ENCODE assay signal across 9 cellular contexts in genomic region chr5:55421074-55421529, GRCh38.
A peak's percentile ranks its signal among the peaks of the same experiment; 100 is the strongest.
DNase-seq lines count a peak whose midpoint lies in the region; ATAC-seq lines count a peak whose summit lies in the region.
"Had no signal": no experiment of that assay in that cellular context is flagged by ENCODE, and none has a peak within 500 bp of the region (broad histone marks: within the 10 kb centered on the region; RNA-seq: fewer than 3 reads in every experiment).

No MANE protein-coding gene starts in this region.

- no peak overlapping the region for H3K27ac Mint-ChIP-seq in activated naive CD4-positive, alpha-beta T cell treated with anti-CD3 and anti-CD28 coated beads for 36 hours
- peak overlapping the region; percentile 14 for H3K27ac Mint-ChIP-seq in activated T-helper 17 cell treated with anti-CD3 and anti-CD28 coated beads, Interleukin-2, amount 50 U/mL, for 72 hours
- H3K27ac Mint-ChIP-seq in stimulated activated memory B cell treated with anti-CD40 and anti-IgM and Interleukin-4, amounts not matched to agents 10 μg/mL and 1 μg/mL and 100 μg/mL, for 72 hours: peak overlapping the region; percentile 37

- peak; percentile 49 for DNase-seq in activated naive CD4-positive, alpha-beta T cell treated with anti-CD3 and anti-CD28 coated beads for 36 hours
- no peak for DNase-seq in activated naive CD4-positive, alpha-beta T cell (lab: John Stamatoyannopoulos, UW)
- DNase-seq in NCI-H82 (lab: John Stamatoyannopoulos, UW) (no peak), Right ventricle myocardium superior (no peak), D341Med (ENCODE audit: low spot score) (no peak)
- DNase-seq: KG1 had no signal

- H3K9me3 Mint-ChIP-seq in activated naive CD4-positive, alpha-beta T cell treated with anti-CD3 and anti-CD28 coated beads for 36 hours: no peaks in the 10 kb centered on the region
- H3K9me3 Mint-ChIP-seq in activated T-helper 17 cell treated with anti-CD3 and anti-CD28 coated beads, Interleukin-2, amount 50 U/mL, for 72 hours: no peaks in the 10 kb centered on the region
- no peaks in the 10 kb centered on the region for H3K9me3 Mint-ChIP-seq in stimulated activated memory B cell treated with anti-CD40 and anti-IgM and Interleukin-4, amounts not matched to agents 10 μg/mL and 1 μg/mL and 100 μg/mL, for 72 hours

- intact Hi-C loops in activated naive CD4-positive, alpha-beta T cell treated with anti-CD3 and anti-CD28 coated beads for 36 hours (cut with micrococcal nuclease): loop anchor here (1.0 to 5.0 kb wide), 7 partner anchors 19 to 448 kb away; partner anchors contain the start of genes CDC20B, MCIDAS and PLPP1
- intact Hi-C loops in Right ventricle myocardium superior (cut with DNase I): no loop called here

- H3K4me3 Mint-ChIP-seq in activated naive CD4-positive, alpha-beta T cell treated with anti-CD3 and anti-CD28 coated beads for 36 hours: no peak overlapping the region
- peak overlapping the region; percentile 52 for H3K4me3 Mint-ChIP-seq in activated T-helper 17 cell treated with anti-CD3 and anti-CD28 coated beads, Interleukin-2, amount 50 U/mL, for 72 hours
- no peak overlapping the region for H3K4me3 Mint-ChIP-seq in stimulated activated memory B cell treated with anti-CD40 and anti-IgM and Interleukin-4, amounts not matched to agents 10 μg/mL and 1 μg/mL and 100 μg/mL, for 72 hours

- H3K27me3 Mint-ChIP-seq in activated naive CD4-positive, alpha-beta T cell treated with anti-CD3 and anti-CD28 coated beads for 36 hours (ENCODE audit: low read depth): no peaks in the 10 kb centered on the region
- no peaks in the 10 kb centered on the region for H3K27me3 Mint-ChIP-seq in activated T-helper 17 cell treated with anti-CD3 and anti-CD28 coated beads, Interleukin-2, amount 50 U/mL, for 72 hours
- H3K27me3 Mint-ChIP-seq in stimulated activated memory B cell treated with anti-CD40 and anti-IgM and Interleukin-4, amounts not matched to agents 10 μg/mL and 1 μg/mL and 100 μg/mL, for 72 hours: no peaks in the 10 kb centered on the region

- H3K4me1 Mint-ChIP-seq in activated naive CD4-positive, alpha-beta T cell treated with anti-CD3 and anti-CD28 coated beads for 36 hours (ENCODE audit: low read depth): peaks cover 33% of the 10 kb centered on the region
- peaks cover 15% of the 10 kb centered on the region for H3K4me1 Mint-ChIP-seq in activated T-helper 17 cell treated with anti-CD3 and anti-CD28 coated beads, Interleukin-2, amount 50 U/mL, for 72 hours
- peaks cover 17% of the 10 kb centered on the region for H3K4me1 Mint-ChIP-seq in stimulated activated memory B cell treated with anti-CD40 and anti-IgM and Interleukin-4, amounts not matched to agents 10 μg/mL and 1 μg/mL and 100 μg/mL, for 72 hours

- peaks cover 54% of the 10 kb centered on the region for H3K36me3 Mint-ChIP-seq in activated naive CD4-positive, alpha-beta T cell treated with anti-CD3 and anti-CD28 coated beads for 36 hours (ENCODE audit: low read depth)
- peaks cover 96% of the 10 kb centered on the region for H3K36me3 Mint-ChIP-seq in activated T-helper 17 cell treated with anti-CD3 and anti-CD28 coated beads, Interleukin-2, amount 50 U/mL, for 72 hours (ENCODE audit: low read depth)
- peaks cover 61% of the 10 kb centered on the region for H3K36me3 Mint-ChIP-seq in stimulated activated memory B cell treated with anti-CD40 and anti-IgM and Interleukin-4, amounts not matched to agents 10 μg/mL and 1 μg/mL and 100 μg/mL, for 72 hours

- CTCF ChIA-PET in activated naive CD4-positive, alpha-beta T cell treated with anti-CD3 and anti-CD28 coated beads for 36 hours (lab: Charles Lee): interaction anchor here (0.6 kb wide), 1 partner anchor 180 kb away, joined by 3 read pairs; no protein-coding TSS in a partner anchor

- ATAC-seq in HG02885 (IDR thresholded peaks at IDR 0.05; ENCODE audit: poor library complexity, unreplicated experiment): peak; percentile 80
- ATAC-seq in activated T-helper 17 cell treated with anti-CD3 and anti-CD28 coated beads, Interleukin-2, amount 50 U/mL, for 72 hours (replicated peaks): peak; percentile 97
- peak; percentile 97 for ATAC-seq in stimulated activated memory B cell treated with anti-CD40 and anti-IgM and Interleukin-4, amounts not matched to agents 10 μg/mL and 1 μg/mL and 100 μg/mL, for 72 hours
- no peak for ATAC-seq in Right ventricle myocardium superior (ENCODE audit: poor library complexity)
